8 cellular contexts compared by ENCODE assay signal in genomic region chr18:12656671-12657047, GRCh38. TPM values are rescaled to one million over a fixed set of nuclear protein-coding genes. Genes with fewer than 3 reads are reported as not detected.
DNase-seq lines count a peak whose midpoint lies in the region; ATAC-seq lines count a peak whose summit lies in the region.

No MANE protein-coding gene starts in this region.

- H3K9me3 Mint-ChIP-seq in activated naive CD4-positive, alpha-beta T cell treated with anti-CD3 and anti-CD28 coated beads, Interleukin-2, amount 10 ng/mL, durations not matched to agents 7 days and 5 days, result no peaks in the 10 kb centered on the region
- H3K9me3 Mint-ChIP-seq in activated naive CD4-positive, alpha-beta T cell treated with anti-CD3 and anti-CD28 coated beads, Interleukin-2, amount 50 U/mL, for 72 hours, result no peaks in the 10 kb centered on the region
- H3K9me3 Mint-ChIP-seq in activated naive CD8-positive, alpha-beta T cell treated with anti-CD3 and anti-CD28 coated beads for 36 hours, result no peaks in the 10 kb centered on the region
- H3K9me3 Mint-ChIP-seq in immature natural killer cell, result no peaks in the 10 kb centered on the region

- H3K4me3 Mint-ChIP-seq in activated naive CD4-positive, alpha-beta T cell treated with anti-CD3 and anti-CD28 coated beads, Interleukin-2, amount 10 ng/mL, durations not matched to agents 7 days and 5 days, result peak overlapping the region; percentile 73
- H3K4me3 Mint-ChIP-seq in activated naive CD8-positive, alpha-beta T cell treated with anti-CD3 and anti-CD28 coated beads for 36 hours, result peak overlapping the region; percentile 80
- H3K4me3 Mint-ChIP-seq in immature natural killer cell, result peak overlapping the region; percentile 77 to 89 (median 84)

- H3K27me3 Mint-ChIP-seq in activated naive CD4-positive, alpha-beta T cell treated with anti-CD3 and anti-CD28 coated beads, Interleukin-2, amount 10 ng/mL, durations not matched to agents 7 days and 5 days, result peaks cover 38% of the 10 kb centered on the region
- H3K27me3 Mint-ChIP-seq in activated naive CD8-positive, alpha-beta T cell treated with anti-CD3 and anti-CD28 coated beads for 36 hours, result peaks cover 36% of the 10 kb centered on the region
- H3K27me3 Mint-ChIP-seq in immature natural killer cell (ENCODE audit: low read depth in 3 of 3), result peaks cover 3 to 7% (median 3%) of the 10 kb centered on the region in 3 donors

- no peak for DNase-seq in activated naive CD4-positive, alpha-beta T cell treated with anti-CD3 and anti-CD28 coated beads, Interleukin-2, amount 10 ng/mL, durations not matched to agents 7 days and 5 days
- no peak for DNase-seq in activated naive CD4-positive, alpha-beta T cell treated with anti-CD3 and anti-CD28 coated beads, Interleukin-2, amount 50 U/mL, for 72 hours (ENCODE audit: low spot score in 2 of 2)
- DNase-seq in activated naive CD8-positive, alpha-beta T cell treated with anti-CD3 and anti-CD28 coated beads for 36 hours, result no peak
- DNase-seq in immature natural killer cell (no peak), substantia nigra (lab: John Stamatoyannopoulos, UW) (no peak), Ammon's horn (ENCODE audit: low spot score) (no peak), NOMO-1 treated with dmso at 0.1 percent for 144 hours (lab: John Stamatoyannopoulos, UW; ENCODE audit: unreplicated experiment) (no peak)

- no peak for ATAC-seq in activated naive CD4-positive, alpha-beta T cell treated with anti-CD3 and anti-CD28 coated beads, Interleukin-2, amount 50 U/mL, for 72 hours
- no peak for ATAC-seq in GM18517 (IDR thresholded peaks at IDR 0.05; ENCODE audit: unreplicated experiment)

- peak overlapping the region; percentile 81 for H3K27ac ChIP-seq in substantia nigra (ENCODE audit: low read depth, low read length, poor library complexity, severe bottlenecking)

- peaks cover 7% of the 10 kb centered on the region for H3K36me3 Mint-ChIP-seq in activated naive CD4-positive, alpha-beta T cell treated with anti-CD3 and anti-CD28 coated beads, Interleukin-2, amount 10 ng/mL, durations not matched to agents 7 days and 5 days
- peaks cover 0 to 5% of the 10 kb centered on the region in 2 donors for H3K36me3 Mint-ChIP-seq in activated naive CD4-positive, alpha-beta T cell treated with anti-CD3 and anti-CD28 coated beads, Interleukin-2, amount 50 U/mL, for 72 hours
- no peaks in the 10 kb centered on the region for H3K36me3 Mint-ChIP-seq in activated naive CD8-positive, alpha-beta T cell treated with anti-CD3 and anti-CD28 coated beads for 36 hours
- no peaks in the 10 kb centered on the region for H3K36me3 Mint-ChIP-seq in immature natural killer cell

- H3K4me1 Mint-ChIP-seq in activated naive CD4-positive, alpha-beta T cell treated with anti-CD3 and anti-CD28 coated beads, Interleukin-2, amount 10 ng/mL, durations not matched to agents 7 days and 5 days, result peaks cover 25% of the 10 kb centered on the region
- peaks cover 20% of the 10 kb centered on the region for H3K4me1 Mint-ChIP-seq in activated naive CD8-positive, alpha-beta T cell treated with anti-CD3 and anti-CD28 coated beads for 36 hours
- peaks cover 14 to 29% of the 10 kb centered on the region in 2 donors for H3K4me1 Mint-ChIP-seq in immature natural killer cell

- no peak overlapping the region for H3K27ac Mint-ChIP-seq in activated naive CD4-positive, alpha-beta T cell treated with anti-CD3 and anti-CD28 coated beads, Interleukin-2, amount 10 ng/mL, durations not matched to agents 7 days and 5 days
- H3K27ac Mint-ChIP-seq in activated naive CD4-positive, alpha-beta T cell treated with anti-CD3 and anti-CD28 coated beads, Interleukin-2, amount 50 U/mL, for 72 hours, result no peak overlapping the region
- H3K27ac Mint-ChIP-seq in activated naive CD8-positive, alpha-beta T cell treated with anti-CD3 and anti-CD28 coated beads for 36 hours, result no peak overlapping the region
- H3K27ac Mint-ChIP-seq in immature natural killer cell, result peak overlapping the region in 4 of 6 donors; percentile 40 to 89 (median 68)

- CTCF ChIA-PET in activated naive CD4-positive, alpha-beta T cell treated with anti-CD3 and anti-CD28 coated beads, Interleukin-2, amount 10 ng/mL, durations not matched to agents 7 days and 5 days (lab: Charles Lee), result no interaction called here

RNA-seq across cellular contexts. Expression of gene SPIRE1, which starts 1.2 kb away (rescaled TPM):
- total RNA-seq in activated naive CD4-positive, alpha-beta T cell treated with anti-CD3 and anti-CD28 coated beads, Interleukin-2, amount 50 U/mL, for 72 hours, result 1 to 10 TPM; 1.9 to 2.3 TPM
- total RNA-seq in activated naive CD8-positive, alpha-beta T cell treated with anti-CD3 and anti-CD28 coated beads for 36 hours, result 1 to 10 TPM; 4.6 to 6.0 TPM
- polyA plus RNA-seq in immature natural killer cell, result 1 to 10 TPM in 2 of 3 donors, not detected in 1; 2.1 to 3.5 TPM

RNA-seq across cellular contexts. Expression of gene CEP76, which starts 45.9 kb away (rescaled TPM):
- 10 to 100 TPM; 10.9 to 13.2 TPM for total RNA-seq in activated naive CD4-positive, alpha-beta T cell treated with anti-CD3 and anti-CD28 coated beads, Interleukin-2, amount 50 U/mL, for 72 hours
- 10 to 100 TPM; 14.4 to 16.8 TPM for total RNA-seq in activated naive CD8-positive, alpha-beta T cell treated with anti-CD3 and anti-CD28 coated beads for 36 hours
- 1 to 10 TPM; 2.4 to 6.9 (median 2.7) TPM for polyA plus RNA-seq in immature natural killer cell

RNA-seq across cellular contexts. Expression of gene PSMG2, which starts 46.2 kb away (rescaled TPM):
- 100 to 1,000 TPM in 1 of 2 donors, 10 to 100 TPM in 1; 60.4 to 120 TPM for total RNA-seq in activated naive CD4-positive, alpha-beta T cell treated with anti-CD3 and anti-CD28 coated beads, Interleukin-2, amount 50 U/mL, for 72 hours
- 100 to 1,000 TPM; 121 to 125 TPM for total RNA-seq in activated naive CD8-positive, alpha-beta T cell treated with anti-CD3 and anti-CD28 coated beads for 36 hours
- 10 to 100 TPM; 74.9 to 96.6 (median 81.6) TPM for polyA plus RNA-seq in immature natural killer cell

Comparison
In these comparisons a context has a peak if more than half of its experiments do, and no peak if none do; other contexts are left out.
1. H3K27ac Mint-ChIP-seq: peak in immature natural killer cell (4 of 6); none in activated naive CD4-positive, alpha-beta T cell treated with anti-CD3 and anti-CD28 coated beads, Interleukin-2, amount 10 ng/mL, durations not matched to agents 7 days and 5 days (single experiment), activated naive CD4-positive, alpha-beta T cell treated with anti-CD3 and anti-CD28 coated beads, Interleukin-2, amount 50 U/mL, for 72 hours (0 of 2) and activated naive CD8-positive, alpha-beta T cell treated with anti-CD3 and anti-CD28 coated beads for 36 hours (single experiment).
2. Peak in every context shown above with its lines, with median percentiles within 50 percentile points of each other: H3K4me3 Mint-ChIP-seq.